ENCODE assay signal across 24 cellular contexts in the genomic region with DNA sequence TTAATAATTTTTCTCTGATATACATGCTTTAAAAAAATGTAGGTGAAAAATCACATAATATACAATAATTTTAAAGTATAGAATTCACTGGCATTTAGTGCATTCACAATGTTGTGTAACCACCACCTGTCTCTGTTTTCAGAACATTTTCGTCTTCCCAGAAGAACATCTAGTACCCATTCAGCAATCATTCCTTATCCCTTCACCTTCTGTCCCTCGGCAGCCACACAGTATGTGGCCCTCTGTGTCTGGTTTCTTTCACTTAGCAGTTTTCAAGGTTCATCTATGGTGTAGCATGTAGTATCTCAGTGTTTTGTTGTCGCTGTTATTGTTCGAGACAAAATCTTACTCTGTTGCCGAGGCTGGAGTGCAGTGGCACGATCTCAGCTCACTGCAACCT. TPM values are rescaled to one million over a fixed set of nuclear protein-coding genes. Genes with fewer than 3 reads are reported as not detected.
DNase-seq lines count a peak whose midpoint lies in the region; ATAC-seq, FAIRE-seq and TF ChIP-seq lines count a peak whose summit lies in the region.
"Had no signal": no experiment of that assay in that cellular context is flagged by ENCODE, and none has a peak within 500 bp of the region (broad histone marks: within the 10 kb centered on the region; RNA-seq: fewer than 3 reads in every experiment).

No MANE protein-coding gene starts in this region.

- H3K4me1 ChIP-seq in heart left ventricle (peaks cover 0 to 8% (median 2%) of the 10 kb centered on the region in 12 donors), pancreas (no peaks in the 10 kb centered on the region)
- H3K4me1 ChIP-seq: SJCRH30 had no signal

- no peak for TF ChIP-seq CTCF in heart left ventricle (IDR thresholded peaks at IDR 0.05)
- no peak for TF ChIP-seq CTCF in pancreas (IDR thresholded peaks at IDR 0.05)

- TF ChIP-seq POLR2A in heart left ventricle (IDR thresholded peaks at IDR 0.05), result no peak

- 59 to 72% (median 63%) methylated on average over 6 of the region's 6 CpGs for WGBS in heart left ventricle, 4 donors
- 90 to 94% methylated on average over 6 of the region's 6 CpGs for WGBS in pancreas, 2 donors

- H3K27me3 ChIP-seq in heart left ventricle (no peaks in the 10 kb centered on the region), pancreas (no peaks in the 10 kb centered on the region)
- H3K27me3 ChIP-seq: MG63, SJCRH30 had no signal

- H3K27ac ChIP-seq in heart left ventricle (no peak overlapping the region), angular gyrus (ENCODE audit: low read depth, low read length) (peak overlapping the region; percentile 13), pancreas (no peak overlapping the region)
- H3K27ac ChIP-seq: C4-2B, SJCRH30 had no signal

- peaks cover 0 to 11% (median 0%) of the 10 kb centered on the region in 12 donors for H3K9me3 ChIP-seq in heart left ventricle
- no peaks in the 10 kb centered on the region for H3K9me3 ChIP-seq in pancreas
- H3K9me3 ChIP-seq: MG63 had no signal

- H3K36me3 ChIP-seq in heart left ventricle (peaks cover 0 to 67% (median 56%) of the 10 kb centered on the region in 9 donors), pancreas (no peaks in the 10 kb centered on the region)
- H3K36me3 ChIP-seq: MG63 had no signal

- intact Hi-C loops in heart left ventricle (cut with DNase I) (no loop called here), left cardiac atrium (cut with DNase I) (no loop called here), left ventricle myocardium superior (cut with micrococcal nuclease) (no loop called here), pancreas (cut with DNase I) (no loop called here)

- DNase-seq in heart left ventricle, result no peak
- no peak for DNase-seq in left cardiac atrium
- no peak for DNase-seq in left ventricle myocardium superior
- DNase-seq in stimulated activated CD4-positive, alpha-beta T cell treated with anti-CD3 and anti-CD28 coated beads, Interleukin-2, amount 100 ng/mL, for 48 hours, result no peak
- DNase-seq in activated CD8-positive, alpha-beta memory T cell treated with anti-CD3 and anti-CD28 coated beads, Interleukin-2, amount 50 U/mL, for 4 hours, result no peak
- DNase-seq in pancreas, result no peak
- DNase-seq: GDM1; GOT3; MG63; NCI-H1092; NCI-H146; NCI-H2029 treated with DMSO at 0.1 percent for 48 hours; NCI-H226; NCI-H510A treated with DMSO at 0.1 percent for 48 hours; NCI-H748 treated with DMSO at 0.1 percent for 48 hours; NK-92 treated with Interleukin-12 subunit alpha and Interleukin-12 subunit beta, amount 100 ng/mL, for 24 hours; SJCRH30 had no signal

- no peak overlapping the region for H3K4me3 ChIP-seq in heart left ventricle
- H3K4me3 ChIP-seq in pancreas, result no peak overlapping the region
- H3K4me3 ChIP-seq: K562, MG63, SJCRH30 had no signal

- FAIRE-seq in pancreas (lab: Jason Lieb, UNC), result no peak
- FAIRE-seq: A204.1, GM19239, HepG2, K562 had no signal

- ATAC-seq in heart left ventricle, result peak; percentile 58 to 77 (median 72)
- no peak for ATAC-seq in left cardiac atrium
- peak; percentile 86 for ATAC-seq in left ventricle myocardium superior
- no peak for ATAC-seq in pancreas
- ATAC-seq: HepG2, K562, Panc1 had no signal

RNA-seq across cellular contexts. Expression of a gene that starts 33.6 kb away (rescaled TPM):
- total RNA-seq in heart left ventricle (10 to 100 TPM; 13.1 to 23.3 (median 17.8) TPM), left cardiac atrium (10 to 100 TPM; 21.3 to 26.7 TPM), left ventricle myocardium superior (20.2 TPM), pancreas (10 to 100 TPM in 5 of 6 donors, 1 to 10 TPM in 1; 9.5 to 22.3 (median 15.6) TPM)
- polyA plus RNA-seq in heart left ventricle (10 to 100 TPM; 11.0 to 26.2 TPM), pancreas (10 to 100 TPM; 10.9 to 20.5 TPM)

Comparison
In these comparisons a context has a peak if more than half of its experiments do, and no peak if none do; other contexts are left out.
1. ATAC-seq: peak in heart left ventricle (4 of 4) and left ventricle myocardium superior (single experiment); none in left cardiac atrium (0 of 2) and pancreas (0 of 4).